Comparison of ENCODE assay signal across 8 cellular contexts in the genomic region with DNA sequence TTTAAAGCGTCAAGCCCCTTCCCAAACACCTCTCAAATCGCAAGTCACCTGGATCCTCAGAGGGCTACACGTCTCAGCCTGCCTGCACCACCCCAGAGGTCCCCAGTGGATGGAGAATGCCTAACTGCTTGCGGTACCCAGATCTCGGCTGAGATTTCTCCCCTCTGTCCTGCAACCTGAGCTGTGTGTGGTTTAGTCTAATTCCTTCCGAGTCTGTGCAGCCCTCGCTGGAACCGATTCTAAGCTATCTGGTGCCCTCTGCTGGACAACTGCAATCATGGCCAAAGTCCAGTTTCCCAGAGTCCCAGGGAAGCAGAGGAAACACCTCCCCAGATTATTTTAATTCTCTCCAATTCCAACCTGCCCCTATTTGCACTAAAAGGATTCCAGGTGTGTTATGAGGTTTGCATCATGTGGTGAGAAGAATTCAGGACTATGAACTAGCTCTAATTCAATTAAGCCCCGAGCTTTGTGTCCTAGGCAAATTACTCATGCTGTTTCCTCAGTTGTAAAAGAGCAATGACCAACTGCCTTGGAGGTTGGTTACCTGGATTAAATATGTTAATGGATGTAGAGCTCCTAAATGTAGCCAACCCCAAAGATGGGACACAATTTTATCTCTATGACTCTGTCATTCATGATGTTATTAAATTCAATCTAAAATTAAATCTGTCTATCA.
A peak's percentile ranks its signal among the peaks of the same experiment; 100 is the strongest.
DNase-seq lines count a peak whose midpoint lies in the region; ATAC-seq and FAIRE-seq lines count a peak whose summit lies in the region.

No MANE protein-coding gene starts in this region.

- no CpG with 5 or more reads among the region's 9 CpGs for WGBS in trophoblast cell (ENCODE audit: extremely low coverage, insufficient coverage, insufficient read length)

- H4K8ac ChIP-seq in trophoblast cell (ENCODE audit: low read depth, low read length) = no peak overlapping the region

- no peak overlapping the region for H2AFZ ChIP-seq in trophoblast cell (ENCODE audit: insufficient read depth, low read length, poor library complexity)

- no peak overlapping the region for H3K14ac ChIP-seq in trophoblast cell (ENCODE audit: low read length)

- H3K4ac ChIP-seq in trophoblast cell (ENCODE audit: low read depth, low read length) = no peak overlapping the region

- H3K9ac ChIP-seq in trophoblast cell (ENCODE audit: low read length) = no peak overlapping the region

- no peak overlapping the region for H2AK5ac ChIP-seq in trophoblast cell (ENCODE audit: low read length)

- H4K91ac ChIP-seq in trophoblast cell (ENCODE audit: low read depth, low read length) = no peak overlapping the region

- H3K79me1 ChIP-seq in trophoblast cell (ENCODE audit: low read length) = no peaks in the 10 kb centered on the region

- no peak overlapping the region for H3K27ac ChIP-seq in trophoblast cell (ENCODE audit: low read depth, low read length)

- peak; percentile 81 for ATAC-seq in GM21360 (IDR thresholded peaks at IDR 0.05; ENCODE audit: unreplicated experiment)

- no peak overlapping the region for H2BK120ac ChIP-seq in trophoblast cell (ENCODE audit: insufficient read depth, low read length, poor library complexity)

- H3K4me2 ChIP-seq in trophoblast cell (ENCODE audit: low read length) = no peak overlapping the region

- in situ Hi-C loops in KBM-7 (cut with MboI; ENCODE audit: low pct_unique_long_range_greater_than_20kb, low sequenced_read_pairs) = no loop called here

- DNase-seq in COLO829 (ENCODE audit: low spot score) (peak; percentile 87), KBM-7 (peak; percentile 53), SHP77 (lab: John Stamatoyannopoulos, UW) (peak; percentile 54 to 56), globus pallidus (ENCODE audit: low spot score) (peak; percentile 52), trophoblast cell (peak; percentile 29 to 78), urothelium cell line (ENCODE audit: low spot score) (peak; percentile 88)
- peak; percentile 81 for DNase-seq in activated effector memory CD4-positive, alpha-beta T cell treated with anti-CD3 and anti-CD28 coated beads, Interleukin-2, amount 50 U/mL, for 16 hours

- no peak overlapping the region for H2BK12ac ChIP-seq in trophoblast cell (ENCODE audit: low read length)

- H3K18ac ChIP-seq in trophoblast cell (ENCODE audit: low read length) = no peak overlapping the region

- no peaks in the 10 kb centered on the region for H3K27me3 ChIP-seq in trophoblast cell (ENCODE audit: insufficient read depth, low read length)

- FAIRE-seq in urothelium cell line (lab: Jason Lieb, UNC) = peak; percentile 70

- no peaks in the 10 kb centered on the region for H3K79me2 ChIP-seq in trophoblast cell (ENCODE audit: control insufficient read depth, insufficient read depth, low read length, poor library complexity)

- H3K23ac ChIP-seq in trophoblast cell (ENCODE audit: low read length) = no peak overlapping the region

- H3K36me3 ChIP-seq in trophoblast cell (ENCODE audit: control insufficient read depth in 1 of 2, insufficient read depth in 2 of 2, low read length in 2 of 2) = no peaks in the 10 kb centered on the region

- H2BK5ac ChIP-seq in trophoblast cell (ENCODE audit: low read depth, low read length, poor library complexity) = no peak overlapping the region

- H4K12ac ChIP-seq in trophoblast cell (ENCODE audit: low read depth, low read length) = no peak overlapping the region

- H3K9me3 ChIP-seq in trophoblast cell (ENCODE audit: insufficient read depth, low read depth, low read length) = no peaks in the 10 kb centered on the region

- H3K4me3 ChIP-seq in trophoblast cell (ENCODE audit: low read depth, low read length) = no peak overlapping the region

- peaks cover 0 to 2% of the 10 kb centered on the region in 2 experiments for H3K4me1 ChIP-seq in trophoblast cell (ENCODE audit: control insufficient read depth in 1 of 2, insufficient read depth in 2 of 2, low read length in 2 of 2)
